8 cellular contexts compared by ENCODE assay signal in the genomic region with DNA sequence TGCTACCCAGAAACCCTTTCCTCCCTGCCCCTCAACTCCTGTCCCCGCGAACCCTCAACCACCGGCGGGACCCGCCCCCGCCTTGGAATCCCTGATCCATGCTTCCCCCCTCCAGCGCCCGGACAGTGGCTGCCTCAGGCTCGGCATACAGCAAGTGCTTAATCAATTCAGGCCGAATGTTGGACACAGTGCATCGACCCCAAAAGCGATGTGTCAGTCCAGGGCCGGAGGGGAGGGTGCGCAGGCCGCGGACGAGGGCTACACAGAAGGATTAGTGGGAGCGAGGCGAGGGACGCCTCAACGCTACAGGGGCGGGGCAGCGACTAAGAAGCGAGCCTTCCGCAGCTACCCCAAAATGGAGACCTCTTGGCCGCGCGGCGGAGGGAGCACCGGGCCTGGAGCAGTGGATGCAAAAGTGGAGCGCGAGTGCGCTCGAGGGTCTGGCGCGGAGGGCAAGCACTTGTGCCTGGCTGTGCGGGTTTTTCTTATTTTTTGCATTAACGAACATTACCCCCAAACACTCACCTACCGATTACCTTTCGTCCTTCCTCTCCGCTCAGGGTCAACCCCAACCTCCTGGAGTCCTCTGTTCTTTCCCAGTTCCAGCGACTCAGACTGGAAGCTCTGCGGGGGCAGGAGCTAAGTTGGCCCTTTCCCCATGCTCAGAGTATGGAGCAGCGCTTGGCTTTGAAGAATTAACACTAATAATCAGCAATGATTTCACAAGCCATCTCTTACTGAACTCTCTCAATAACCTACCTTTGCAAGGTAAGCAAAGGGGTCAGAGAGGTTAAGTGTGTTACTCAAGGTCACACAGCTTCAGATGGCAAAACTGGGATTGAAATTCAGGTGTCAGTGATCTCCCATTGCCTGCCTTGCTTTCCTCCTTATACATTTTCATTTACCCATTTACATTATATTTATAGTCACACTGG. TPM values are rescaled to one million over a fixed set of nuclear protein-coding genes. Genes with fewer than 3 reads are reported as not detected.
DNase-seq lines count a peak whose midpoint lies in the region; ATAC-seq, FAIRE-seq and TF ChIP-seq lines count a peak whose summit lies in the region.

No MANE protein-coding gene starts in this region.

- ATAC-seq in stimulated activated memory B cell treated with anti-CD40 and anti-IgM and Interleukin-4, amounts not matched to agents 10 μg/mL and 1 μg/mL and 100 μg/mL, for 72 hours, result peak; percentile 47

- H4K5ac ChIP-seq in H1 (ENCODE audit: insufficient read length, low read depth, low read length), result peak overlapping the region; percentile 91

- peak overlapping the region; percentile 48 for H3K27ac ChIP-seq in H1 (ENCODE audit: low read depth, low read length)

- H3K56ac ChIP-seq in H1 (replicated peaks; ENCODE audit: insufficient read length, low read depth, low read length), result peak overlapping the region; percentile 84

- no peaks in the 10 kb centered on the region for H3K79me1 ChIP-seq in H1 (ENCODE audit: low read depth, low read length)

- H3K79me2 ChIP-seq in H1 (ENCODE audit: control insufficient read depth in 1 of 2, insufficient read depth in 2 of 2, low read length in 2 of 2), result no peaks in the 10 kb centered on the region

- H3K14ac ChIP-seq in H1 (ENCODE audit: insufficient read length), result no peak overlapping the region

- H2BK20ac ChIP-seq in H1 (ENCODE audit: low read length), result peak overlapping the region; percentile 90; the same call in 1 of the 2 replicates

- peak overlapping the region; percentile 96 for H3K27ac Mint-ChIP-seq in activated CD4-positive, alpha-beta T cell treated with anti-CD3 and anti-CD28 coated beads, Interleukin-2, amount 10 ng/mL, durations not matched to agents 24 days and 14 days
- H3K27ac Mint-ChIP-seq in stimulated activated memory B cell treated with anti-CD40 and anti-IgM and Interleukin-4, amounts not matched to agents 10 μg/mL and 1 μg/mL and 100 μg/mL, for 72 hours, result peak overlapping the region; percentile 93

- DNase-seq in EH (ENCODE audit: low read depth) (peak; percentile 70), HEK293T (ENCODE audit: extremely low spot score) (peak; percentile 73), NCI-H2107 treated with DMSO at 0.1 percent for 48 hours (lab: John Stamatoyannopoulos, UW; ENCODE audit: unreplicated experiment) (peak; percentile 55), H1 (ENCODE audit: low read depth in 1 of 2, low spot score in 2 of 2) (peak in 1 of 2 experiments; percentile 88), midbrain (lab: John Stamatoyannopoulos, UW) (peak; percentile 71)
- DNase-seq in activated CD4-positive, alpha-beta T cell treated with anti-CD3 and anti-CD28 coated beads, Interleukin-2, amount 10 ng/mL, durations not matched to agents 24 days and 14 days, result no peak
- DNase-seq in activated CD4-positive, CD25-positive, alpha-beta regulatory T cell treated with anti-CD3 and anti-CD28 coated beads, Interleukin-2, amount 50 U/mL, for 72 hours, result no peak

- no peaks in the 10 kb centered on the region for H3K9me3 ChIP-seq in H1 (ENCODE audit: insufficient read depth in 2 of 2, low read depth in 1 of 2, low read length in 1 of 2)

- H3K4me1 ChIP-seq in H1 (replicated peaks in 1 of 4; ENCODE audit: control insufficient read depth in 3 of 4, insufficient read depth in 4 of 4, low read length in 3 of 4), result peaks cover 0 to 8% (median 4%) of the 10 kb centered on the region in 4 experiments; a peak in 4 of 7 replicates

- POLR2A ChIA-PET in HEK293T (lab: Yijun Ruan, JAX) (interaction anchor here (0.8 to 4.2 kb wide), 4 partner anchors 9 to 31 kb away, joined by 3 to 60 read pairs (median 3); no protein-coding TSS in a partner anchor), H1 (lab: Charles Lee; ENCODE audit: partially characterized antibody) (interaction anchor here (0.9 to 4.6 kb wide), 9 partner anchors 9 to 81 kb away, joined by 3 to 39 read pairs (median 6); a partner anchor contains a TSS)

- intact Hi-C loops in activated CD4-positive, alpha-beta T cell treated with anti-CD3 and anti-CD28 coated beads, Interleukin-2, amount 10 ng/mL, durations not matched to agents 24 days and 14 days (cut with micrococcal nuclease), result loop anchor here (5.0 to 10.0 kb wide), 2 partner anchors 419 to 568 kb away; a partner anchor contains a TSS

- H4K8ac ChIP-seq in H1 (ENCODE audit: extremely low read depth, insufficient read depth, low read length), result peak overlapping the region; percentile 80; the same call in 1 of the 2 replicates

- no peaks in the 10 kb centered on the region for H3K36me3 ChIP-seq in H1 (ENCODE audit: control insufficient read depth in 2 of 4, insufficient read depth in 4 of 4, low read length in 3 of 4)

- TF ChIP-seq EP300 in H1 (IDR thresholded peaks at IDR 0.05; ENCODE audit: borderline replicate concordance in 1 of 2, low read depth in 2 of 2, low read length in 2 of 2), result no peak

- peak in 1 of 2 experiments; percentile 58; a peak in 2 of 3 replicates for TF ChIP-seq POLR2A in H1 (IDR thresholded peaks at IDR 0.05; ENCODE audit: control extremely low read depth in 1 of 2, low read depth in 2 of 2, low read length in 2 of 2)

- H2BK12ac ChIP-seq in H1 (ENCODE audit: low read depth, low read length), result peak overlapping the region; percentile 84

- peak overlapping the region; percentile 68 to 79 for H3K4me2 ChIP-seq in H1 (ENCODE audit: insufficient read depth in 1 of 2, low read depth in 2 of 2, low read length in 2 of 2)

- peak overlapping the region; percentile 99; the same call in 1 of the 2 replicates for H2BK15ac ChIP-seq in H1 (ENCODE audit: low read length)

- no peaks in the 10 kb centered on the region for H4K20me1 ChIP-seq in H1 (replicated peaks in 1 of 2; ENCODE audit: control insufficient read depth in 1 of 2, insufficient read depth in 2 of 2, low read length in 2 of 2)

- peaks cover 43% of the 10 kb centered on the region for H3K4me1 Mint-ChIP-seq in activated CD4-positive, alpha-beta T cell treated with anti-CD3 and anti-CD28 coated beads, Interleukin-2, amount 10 ng/mL, durations not matched to agents 24 days and 14 days
- H3K4me1 Mint-ChIP-seq in stimulated activated memory B cell treated with anti-CD40 and anti-IgM and Interleukin-4, amounts not matched to agents 10 μg/mL and 1 μg/mL and 100 μg/mL, for 72 hours, result peaks cover 41% of the 10 kb centered on the region

- peak overlapping the region; percentile 96 for H3K4me3 Mint-ChIP-seq in activated CD4-positive, alpha-beta T cell treated with anti-CD3 and anti-CD28 coated beads, Interleukin-2, amount 10 ng/mL, durations not matched to agents 24 days and 14 days
- peak overlapping the region; percentile 97 for H3K4me3 Mint-ChIP-seq in stimulated activated memory B cell treated with anti-CD40 and anti-IgM and Interleukin-4, amounts not matched to agents 10 μg/mL and 1 μg/mL and 100 μg/mL, for 72 hours

- H2AK5ac ChIP-seq in H1 (ENCODE audit: low read depth, low read length), result no peak overlapping the region

- no peak for FAIRE-seq in H1 (lab: Jason Lieb, UNC)

- CTCF ChIA-PET in HEK293T (lab: Yijun Ruan, JAX) (interaction anchor here (0.6 to 2.9 kb wide), 2 partner anchors 28 to 559 kb away, joined by 4 to 11 read pairs; no protein-coding TSS in a partner anchor), H1 (lab: Charles Lee; ENCODE audit: partially characterized antibody) (interaction anchor here (0.6 to 2.2 kb wide), 8 partner anchors 10 to 276 kb away, joined by 3 to 18 read pairs (median 5); no protein-coding TSS in a partner anchor)

- H4K91ac ChIP-seq in H1 (replicated peaks; ENCODE audit: insufficient read length, low read length), result peak overlapping the region; percentile 77

- H3K36me3 Mint-ChIP-seq in activated CD4-positive, alpha-beta T cell treated with anti-CD3 and anti-CD28 coated beads, Interleukin-2, amount 10 ng/mL, durations not matched to agents 24 days and 14 days (ENCODE audit: low read depth), result peaks cover 2% of the 10 kb centered on the region
- no peaks in the 10 kb centered on the region for H3K36me3 Mint-ChIP-seq in stimulated activated memory B cell treated with anti-CD40 and anti-IgM and Interleukin-4, amounts not matched to agents 10 μg/mL and 1 μg/mL and 100 μg/mL, for 72 hours

- H3K4me3 ChIP-seq in H1 (ENCODE audit: extremely low read depth in 1 of 4, insufficient read depth in 2 of 4, low read depth in 3 of 4, low read length in 4 of 4), result peak overlapping the region; percentile 58 to 98 (median 96)

- peak overlapping the region; percentile 99 for H2BK5ac ChIP-seq in H1 (ENCODE audit: low read depth, low read length)

- peak overlapping the region; percentile 34 to 80 (median 72) for H3K9ac ChIP-seq in H1 (replicated peaks in 1 of 4; ENCODE audit: extremely low read depth in 1 of 4, low read depth in 3 of 4, low read length in 3 of 4)

- TF ChIP-seq RAD21 in H1 (IDR thresholded peaks at IDR 0.05 in 1 of 2, conservative IDR thresholded peaks at IDR 0.05 in 1 of 2; ENCODE audit: low read depth in 2 of 2, low read length in 2 of 2), result no peak

- H3K23me2 ChIP-seq in H1 (ENCODE audit: low read depth, low read length), result peaks cover 8% of the 10 kb centered on the region; the same call in 1 of the 2 replicates

- peak overlapping the region; percentile 92 for H2AFZ ChIP-seq in H1 (ENCODE audit: low read length)

- H3K23ac ChIP-seq in H1 (ENCODE audit: insufficient read length), result no peak overlapping the region

- no peaks in the 10 kb centered on the region; a peak in 2 of 7 replicates for H3K27me3 ChIP-seq in H1 (replicated peaks in 1 of 4; ENCODE audit: control insufficient read depth in 3 of 4, extremely low read depth in 1 of 4, insufficient read depth in 3 of 4, low read length in 3 of 4)

- H3K4ac ChIP-seq in H1 (replicated peaks; ENCODE audit: insufficient read length, low read depth, low read length), result no peak overlapping the region

- H2BK120ac ChIP-seq in H1 (replicated peaks; ENCODE audit: low read depth, low read length), result peak overlapping the region; percentile 75

- H3K18ac ChIP-seq in H1 (ENCODE audit: extremely low read depth, low read length), result peak overlapping the region; percentile 98

- H3K9me3 Mint-ChIP-seq in activated CD4-positive, alpha-beta T cell treated with anti-CD3 and anti-CD28 coated beads, Interleukin-2, amount 10 ng/mL, durations not matched to agents 24 days and 14 days, result no peaks in the 10 kb centered on the region
- no peaks in the 10 kb centered on the region for H3K9me3 Mint-ChIP-seq in stimulated activated memory B cell treated with anti-CD40 and anti-IgM and Interleukin-4, amounts not matched to agents 10 μg/mL and 1 μg/mL and 100 μg/mL, for 72 hours

- 1% methylated on average over 44 of the region's 44 CpGs; no CpG with 5 or more reads in 1 of the 2 experiments for WGBS in H1 (ENCODE audit: extremely low coverage in 1 of 2, insufficient coverage in 1 of 2, insufficient read length in 1 of 2, insufficient replicate concordance in 2 of 2, low coverage in 1 of 2, low lambda C conversion rate in 2 of 2, missing lambda C conversion rate in 1 of 2), 2 experiments

- no peak for TF ChIP-seq CTCF in H1 (IDR thresholded peaks at IDR 0.05; ENCODE audit: control extremely low read depth in 1 of 3, insufficient read depth in 1 of 3, low read depth in 1 of 3, low read length in 3 of 3)

- peaks cover 13% of the 10 kb centered on the region for H3K27me3 Mint-ChIP-seq in activated CD4-positive, alpha-beta T cell treated with anti-CD3 and anti-CD28 coated beads, Interleukin-2, amount 10 ng/mL, durations not matched to agents 24 days and 14 days
- peaks cover 15% of the 10 kb centered on the region for H3K27me3 Mint-ChIP-seq in stimulated activated memory B cell treated with anti-CD40 and anti-IgM and Interleukin-4, amounts not matched to agents 10 μg/mL and 1 μg/mL and 100 μg/mL, for 72 hours

RNA-seq across cellular contexts. Expression of a gene that starts 30.1 kb away (rescaled TPM):
- total RNA-seq in activated CD4-positive, alpha-beta T cell treated with anti-CD3 and anti-CD28 coated beads, Interleukin-2, amount 10 ng/mL, durations not matched to agents 24 days and 14 days, result 0.69 and 1.2 TPM in 2 replicates
- total RNA-seq in H1 (2021; fragmentation: NEBNext Ultra II Directional; extraction: Animal tissue kit (Norgen Biotek cat#: 25700)), result 0.45 TPM in 1 of 2 replicates, not detected in the other
- 0.11 and 0.22 TPM in 2 replicates for polyA plus RNA-seq in H1 (2011; rRNA removed)
- 0.16 TPM for polyA plus RNA-seq in H1 (2011; cell fraction: cytosol; rRNA removed)
- 0.14 TPM for polyA plus RNA-seq in H1 (2011; cell fraction: nucleus; rRNA removed)
- polyA plus RNA-seq in H1 (2012, experiment 1 of 2), result 0.08 to 0.16 TPM (median 0.09 TPM) in 3 of 4 replicates, not detected in the other
- not detected for polyA plus RNA-seq in H1 (2012, experiment 2 of 2)
- 0.10 TPM for polyA plus RNA-seq in H1 (2013, experiment 1 of 2)
- polyA plus RNA-seq in H1 (2013, experiment 2 of 2), result 0.15 TPM
- polyA minus RNA-seq in H1 (2011; rRNA and poly(A)+ RNA removed), result not detected in 2 replicates
- not detected for polyA minus RNA-seq in H1 (2011; cell fraction: cytosol; rRNA and poly(A)+ RNA removed)
- not detected for polyA minus RNA-seq in H1 (2011; cell fraction: nucleus; rRNA and poly(A)+ RNA removed)

Comparison
In these comparisons a context has a peak if more than half of its experiments do, and no peak if none do; other contexts are left out.
1. DNase-seq: peak in EH (single experiment), HEK293T (single experiment), NCI-H2107 treated with DMSO at 0.1 percent for 48 hours (single experiment) and midbrain (single experiment); none in activated CD4-positive, alpha-beta T cell treated with anti-CD3 and anti-CD28 coated beads, Interleukin-2, amount 10 ng/mL, durations not matched to agents 24 days and 14 days (single experiment) and activated CD4-positive, CD25-positive, alpha-beta regulatory T cell treated with anti-CD3 and anti-CD28 coated beads, Interleukin-2, amount 50 U/mL, for 72 hours (single experiment).